29 cellular contexts compared by ENCODE assay signal in the genomic region with DNA sequence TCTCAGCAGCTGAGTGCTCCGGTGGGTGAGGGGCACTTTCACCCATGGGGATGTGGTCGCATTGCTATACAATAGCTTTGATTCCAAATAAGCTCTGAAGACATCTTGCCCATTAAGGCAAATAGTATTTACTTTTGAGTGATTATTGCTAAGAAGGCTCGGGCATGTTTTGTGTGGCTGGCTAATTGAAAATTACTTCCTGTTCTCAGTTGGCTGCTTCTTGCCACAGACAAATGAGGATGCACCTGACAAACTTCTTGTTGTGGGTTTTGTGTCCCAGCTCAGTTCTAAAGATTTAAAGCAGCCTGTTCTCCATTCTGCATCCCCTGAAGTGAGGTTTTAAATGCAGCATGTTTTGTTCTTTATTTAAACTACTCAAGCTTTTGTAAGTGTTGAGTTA.
DNase-seq lines count a peak whose midpoint lies in the region; ATAC-seq and TF ChIP-seq lines count a peak whose summit lies in the region.
"Had no signal": no experiment of that assay in that cellular context is flagged by ENCODE, and none has a peak within 500 bp of the region (broad histone marks: within the 10 kb centered on the region; RNA-seq: fewer than 3 reads in every experiment).

No MANE protein-coding gene starts in this region.

- no peak overlapping the region for H3K9ac ChIP-seq in OCI-LY3 (ENCODE audit: low read length)
- H3K9ac ChIP-seq in GM23248 = no peak overlapping the region

- 60 to 64% methylated on average over 3 of the region's 3 CpGs for WGBS in GM23248 (ENCODE audit: low coverage in 1 of 2, low lambda C conversion rate in 2 of 2, missing lambda C conversion rate in 2 of 2), 2 experiments

- H3K4me3 ChIP-seq in Jurkat, Clone E6-1 (ENCODE audit: low read length) = peak overlapping the region; percentile 21
- peak overlapping the region; percentile 6; the same call in 1 of the 2 replicates for H3K4me3 ChIP-seq in OCI-LY3 (ENCODE audit: low read length)
- H3K4me3 ChIP-seq in GM23248 = no peak overlapping the region
- H3K4me3 ChIP-seq: colonic mucosa, lung, mucosa of descending colon, ovary, Peyer's patch had no signal

- in situ Hi-C loops in GM23248 (cut with MboI) = no loop called here

- TF ChIP-seq CTCF in OCI-LY3 (IDR thresholded peaks at IDR 0.05; ENCODE audit: low read depth, low read length) = no peak

- H3K9me2 ChIP-seq in GM23248 (ENCODE audit: insufficient read depth) = no peaks in the 10 kb centered on the region

- H3K4me1 Mint-ChIP-seq in activated naive CD8-positive, alpha-beta T cell treated with anti-CD3 and anti-CD28 coated beads, Interleukin-2, amount 50 U/mL, for 24 hours = no peaks in the 10 kb centered on the region
- H3K4me1 Mint-ChIP-seq: activated CD4-positive, alpha-beta memory T cell treated with anti-CD3 and anti-CD28 coated beads, Interleukin-2, amount 10 ng/mL, durations not matched to agents 7 days and 5 days; stimulated activated effector memory CD8-positive, alpha-beta T cell treated with anti-CD3 and anti-CD28 coated beads, Interleukin-12 subunit alpha, Interleukin-12 subunit beta, amount 100 ng/mL, for 72 hours had no signal

- peaks cover 23% of the 10 kb centered on the region for H3K27me3 ChIP-seq in OCI-LY3 (ENCODE audit: low read depth, low read length)
- H3K27me3 ChIP-seq in GM23248 (replicated peaks; ENCODE audit: insufficient read depth) = no peaks in the 10 kb centered on the region
- H3K27me3 ChIP-seq: colonic mucosa, ovary, Peyer's patch had no signal

- no peak overlapping the region for H3K27ac Mint-ChIP-seq in activated naive CD8-positive, alpha-beta T cell treated with anti-CD3 and anti-CD28 coated beads, Interleukin-2, amount 50 U/mL, for 24 hours
- H3K27ac Mint-ChIP-seq: activated CD4-positive, alpha-beta memory T cell treated with anti-CD3 and anti-CD28 coated beads, Interleukin-2, amount 10 ng/mL, durations not matched to agents 7 days and 5 days; CD4-positive, alpha-beta T cell; nephron; stimulated activated effector memory CD8-positive, alpha-beta T cell treated with anti-CD3 and anti-CD28 coated beads, Interleukin-12 subunit alpha, Interleukin-12 subunit beta, amount 100 ng/mL, for 72 hours; T-helper 2 cell treated with Interferon-gamma antibody and Interleukin-4, amounts not matched to agents 5 μg/mL and 100 μg/mL, for 36 hours; type B pancreatic cell had no signal

- no peaks in the 10 kb centered on the region for H3K36me3 Mint-ChIP-seq in activated naive CD8-positive, alpha-beta T cell treated with anti-CD3 and anti-CD28 coated beads, Interleukin-2, amount 50 U/mL, for 24 hours (ENCODE audit: low read depth)
- H3K36me3 Mint-ChIP-seq: stimulated activated effector memory CD8-positive, alpha-beta T cell treated with anti-CD3 and anti-CD28 coated beads, Interleukin-12 subunit alpha, Interleukin-12 subunit beta, amount 100 ng/mL, for 72 hours; type B pancreatic cell had no signal

- H3F3A ChIP-seq in GM23248 (ENCODE audit: insufficient read depth) = no peaks in the 10 kb centered on the region

- no peaks in the 10 kb centered on the region for H3K36me3 ChIP-seq in OCI-LY3 (replicated peaks; ENCODE audit: low read depth, low read length)
- no peaks in the 10 kb centered on the region for H3K36me3 ChIP-seq in GM23248 (ENCODE audit: low read depth)
- H3K36me3 ChIP-seq: colonic mucosa, ovary, Peyer's patch had no signal

- H3K27me3 Mint-ChIP-seq in activated naive CD8-positive, alpha-beta T cell treated with anti-CD3 and anti-CD28 coated beads, Interleukin-2, amount 50 U/mL, for 24 hours = peaks cover 9% of the 10 kb centered on the region
- H3K27me3 Mint-ChIP-seq: activated CD4-positive, alpha-beta memory T cell treated with anti-CD3 and anti-CD28 coated beads, Interleukin-2, amount 10 ng/mL, durations not matched to agents 7 days and 5 days; CD4-positive, alpha-beta T cell had no signal

- peak overlapping the region; percentile 53 for H3K4me2 ChIP-seq in OCI-LY3 (ENCODE audit: low read length)
- H3K4me2 ChIP-seq in GM23248 (ENCODE audit: unreplicated experiment) = no peak overlapping the region

- no peak overlapping the region for H3K4me3 Mint-ChIP-seq in activated naive CD8-positive, alpha-beta T cell treated with anti-CD3 and anti-CD28 coated beads, Interleukin-2, amount 50 U/mL, for 24 hours
- H3K4me3 Mint-ChIP-seq: activated CD4-positive, alpha-beta memory T cell treated with anti-CD3 and anti-CD28 coated beads, Interleukin-2, amount 10 ng/mL, durations not matched to agents 7 days and 5 days; CD4-positive, alpha-beta T cell; nephron; stimulated activated effector memory CD8-positive, alpha-beta T cell treated with anti-CD3 and anti-CD28 coated beads, Interleukin-12 subunit alpha, Interleukin-12 subunit beta, amount 100 ng/mL, for 72 hours; T-helper 2 cell treated with Interferon-gamma antibody and Interleukin-4, amounts not matched to agents 5 μg/mL and 100 μg/mL, for 36 hours; type B pancreatic cell had no signal

- H3K9me3 Mint-ChIP-seq in activated naive CD8-positive, alpha-beta T cell treated with anti-CD3 and anti-CD28 coated beads, Interleukin-2, amount 50 U/mL, for 24 hours = no peaks in the 10 kb centered on the region
- H3K9me3 Mint-ChIP-seq: T-helper 2 cell treated with Interferon-gamma antibody and Interleukin-4, amounts not matched to agents 5 μg/mL and 100 μg/mL, for 36 hours; type B pancreatic cell had no signal

- peak; percentile 66 for ATAC-seq in GM18861 (IDR thresholded peaks at IDR 0.05; ENCODE audit: unreplicated experiment)
- ATAC-seq in activated naive CD8-positive, alpha-beta T cell treated with anti-CD3 and anti-CD28 coated beads, Interleukin-2, amount 50 U/mL, for 24 hours = no peak
- ATAC-seq: mucosa of descending colon; stimulated activated effector memory CD8-positive, alpha-beta T cell treated with anti-CD3 and anti-CD28 coated beads, Interleukin-12 subunit alpha, Interleukin-12 subunit beta, amount 100 ng/mL, for 72 hours had no signal

- H3K4me1 ChIP-seq in OCI-LY3 (ENCODE audit: low read length) = peaks cover 10% of the 10 kb centered on the region
- no peaks in the 10 kb centered on the region for H3K4me1 ChIP-seq in GM23248 (ENCODE audit: insufficient read depth)
- H3K4me1 ChIP-seq: colonic mucosa, Peyer's patch had no signal

- peak; percentile 93 for DNase-seq in Jurkat, Clone E6-1 (ENCODE audit: low read depth, low spot score)
- DNase-seq in renal cortical epithelial cell (ENCODE audit: low read depth) = peak; percentile 27
- DNase-seq in midbrain (lab: John Stamatoyannopoulos, UW) = no peak
- no peak for DNase-seq in GM23248
- no peak for DNase-seq in activated naive CD8-positive, alpha-beta T cell treated with anti-CD3 and anti-CD28 coated beads, Interleukin-2, amount 50 U/mL, for 24 hours
- DNase-seq: activated CD4-positive, alpha-beta memory T cell treated with anti-CD3 and anti-CD28 coated beads, Interleukin-2, amount 10 ng/mL, durations not matched to agents 7 days and 5 days; activated CD4-positive, alpha-beta T cell treated with anti-CD3 and anti-CD28 coated beads for 1 hour; activated CD8-positive, alpha-beta memory T cell treated with anti-CD3 and anti-CD28 coated beads, Interleukin-2, amount 50 U/mL, for 4 hours; activated naive CD4-positive, alpha-beta T cell; CD4-positive, alpha-beta T cell; colonic mucosa; effector CD4-positive, alpha-beta T cell; GOT3; hippocampal formation; mucosa of descending colon; NCI-H1092 treated with DMSO at 0.1 percent for 48 hours; NCI-H187 treated with DMSO at 0.1 percent for 48 hours; NCI-H524 treated with DMSO at 0.1 percent for 48 hours; ovary; Peyer's patch; retina; SHP77 treated with DMSO at 0.1 percent for 48 hours had no signal

- H3K27ac ChIP-seq in OCI-LY3 (ENCODE audit: low read length) = no peak overlapping the region
- H3K27ac ChIP-seq in GM23248 = no peak overlapping the region
- H3K27ac ChIP-seq: colonic mucosa, ovary, Peyer's patch had no signal

- H2AFZ ChIP-seq in OCI-LY3 (ENCODE audit: low read depth, low read length) (no peak overlapping the region), GM23248 (no peak overlapping the region)

- H4K20me1 ChIP-seq in OCI-LY3 (ENCODE audit: insufficient read depth, low read length) (no peaks in the 10 kb centered on the region), GM23248 (ENCODE audit: insufficient read depth) (no peaks in the 10 kb centered on the region)

- no peaks in the 10 kb centered on the region for H3K9me3 ChIP-seq in OCI-LY3 (ENCODE audit: insufficient read depth, low read length)
- no peaks in the 10 kb centered on the region for H3K9me3 ChIP-seq in GM23248 (ENCODE audit: low read depth)
- H3K9me3 ChIP-seq: colonic mucosa, mucosa of descending colon, ovary, Peyer's patch had no signal

- H3K79me2 ChIP-seq in OCI-LY3 (ENCODE audit: low read length) = no peaks in the 10 kb centered on the region
- no peaks in the 10 kb centered on the region for H3K79me2 ChIP-seq in GM23248 (ENCODE audit: insufficient read depth)

Comparison
In these comparisons a context has a peak if more than half of its experiments do, and no peak if none do; other contexts are left out.
1. DNase-seq: peak in Jurkat, Clone E6-1 (single experiment) and renal cortical epithelial cell (single experiment); none in midbrain (single experiment), GM23248 (single experiment) and activated naive CD8-positive, alpha-beta T cell treated with anti-CD3 and anti-CD28 coated beads, Interleukin-2, amount 50 U/mL, for 24 hours (single experiment).